ENCODE assay signal across 8 cellular contexts in genomic region chr1:84122780-84123382, GRCh38. TPM values are rescaled to one million over a fixed set of nuclear protein-coding genes. Genes with fewer than 3 reads are reported as not detected.
A peak's percentile ranks its signal among the peaks of the same experiment; 100 is the strongest.
DNase-seq lines count a peak whose midpoint lies in the region; ATAC-seq and TF ChIP-seq lines count a peak whose summit lies in the region.

No MANE protein-coding gene starts in this region.

- no peaks in the 10 kb centered on the region for H3K27me3 ChIP-seq in parathyroid adenoma (ENCODE audit: control insufficient read depth, insufficient read depth, low read length)

- H3K79me2 ChIP-seq in parathyroid adenoma: no peaks in the 10 kb centered on the region

- ATAC-seq in HG03060 (IDR thresholded peaks at IDR 0.05; ENCODE audit: low read depth, unreplicated experiment): peak; percentile 84
- ATAC-seq in activated CD8-positive, alpha-beta memory T cell treated with anti-CD3 and anti-CD28 coated beads, Interleukin-2, amount 10 ng/mL, durations not matched to agents 7 days and 5 days: peak; percentile 75

- no peaks in the 10 kb centered on the region for H3K9me3 Mint-ChIP-seq in activated CD8-positive, alpha-beta memory T cell treated with anti-CD3 and anti-CD28 coated beads, Interleukin-2, amount 10 ng/mL, durations not matched to agents 7 days and 5 days (ENCODE audit: low read depth)

- DNase-seq in activated CD8-positive, alpha-beta memory T cell treated with anti-CD3 and anti-CD28 coated beads for 1 hour (ENCODE audit: extremely low read depth in 1 of 2, low read depth in 1 of 2): peak; percentile 14 to 22
- no peak for DNase-seq in activated CD8-positive, alpha-beta memory T cell treated with anti-CD3 and anti-CD28 coated beads, Interleukin-2, amount 50 U/mL, for 48 hours
- DNase-seq in NCI-H524 (lab: John Stamatoyannopoulos, UW) (peak; percentile 1 to 53), fibroblast of mammary gland (ENCODE audit: low read depth) (peak; percentile 67), HuH-7 (ENCODE audit: low spot score) (no peak)
- peak; percentile 69 for DNase-seq in activated CD8-positive, alpha-beta memory T cell treated with anti-CD3 and anti-CD28 coated beads, Interleukin-2, amount 10 ng/mL, durations not matched to agents 7 days and 5 days

- no peak overlapping the region for H3K4me2 ChIP-seq in parathyroid adenoma (ENCODE audit: low read length)

- H3K27ac Mint-ChIP-seq in activated CD8-positive, alpha-beta memory T cell treated with anti-CD3 and anti-CD28 coated beads, Interleukin-2, amount 10 ng/mL, durations not matched to agents 7 days and 5 days: no peak overlapping the region

- H3K36me3 ChIP-seq in parathyroid adenoma (ENCODE audit: control insufficient read depth, insufficient read depth, low read length): no peaks in the 10 kb centered on the region

- H3K4me3 Mint-ChIP-seq in activated CD8-positive, alpha-beta memory T cell treated with anti-CD3 and anti-CD28 coated beads, Interleukin-2, amount 10 ng/mL, durations not matched to agents 7 days and 5 days: no peak overlapping the region

- no peaks in the 10 kb centered on the region for H3K4me1 Mint-ChIP-seq in activated CD8-positive, alpha-beta memory T cell treated with anti-CD3 and anti-CD28 coated beads, Interleukin-2, amount 10 ng/mL, durations not matched to agents 7 days and 5 days

- H3K9me3 ChIP-seq in parathyroid adenoma (ENCODE audit: control insufficient read depth, low read length): no peaks in the 10 kb centered on the region

- H3K9ac ChIP-seq in parathyroid adenoma: no peak overlapping the region

- no peaks in the 10 kb centered on the region for H3K27me3 Mint-ChIP-seq in activated CD8-positive, alpha-beta memory T cell treated with anti-CD3 and anti-CD28 coated beads, Interleukin-2, amount 10 ng/mL, durations not matched to agents 7 days and 5 days

- H3K27ac ChIP-seq in parathyroid adenoma: no peak overlapping the region

- no peaks in the 10 kb centered on the region for H3K4me1 ChIP-seq in parathyroid adenoma

- H3K36me3 Mint-ChIP-seq in activated CD8-positive, alpha-beta memory T cell treated with anti-CD3 and anti-CD28 coated beads, Interleukin-2, amount 10 ng/mL, durations not matched to agents 7 days and 5 days: no peaks in the 10 kb centered on the region

- TF ChIP-seq CTCF in fibroblast of mammary gland (conservative IDR thresholded peaks at IDR 0.05; ENCODE audit: control insufficient read depth, insufficient read depth, low read depth, low read length) (peak; percentile 80), parathyroid adenoma (IDR thresholded peaks at IDR 0.05) (peak; percentile 43)

- H3K4me3 ChIP-seq in fibroblast of mammary gland (ENCODE audit: control insufficient read depth, low read depth, low read length): no peak overlapping the region
- H3K4me3 ChIP-seq in parathyroid adenoma (ENCODE audit: low read depth, low read length): no peak overlapping the region

- no peak overlapping the region for H2AFZ ChIP-seq in parathyroid adenoma

- CTCF ChIA-PET in activated CD8-positive, alpha-beta memory T cell treated with anti-CD3 and anti-CD28 coated beads, Interleukin-2, amount 10 ng/mL, durations not matched to agents 7 days and 5 days (lab: Charles Lee): interaction anchor here (0.6 to 3.3 kb wide), 10 partner anchors 23 to 312 kb away, joined by 3 to 15 read pairs (median 4); no protein-coding TSS in a partner anchor

RNA-seq across cellular contexts. Expression of gene PRKACB, which starts 21.2 kb away (rescaled TPM):
- 10 to 100 TPM; 68.8 to 69.1 TPM for total RNA-seq in activated CD8-positive, alpha-beta memory T cell treated with anti-CD3 and anti-CD28 coated beads, Interleukin-2, amount 10 ng/mL, durations not matched to agents 7 days and 5 days

Comparison
In these comparisons a context has a peak if more than half of its experiments do, and no peak if none do; other contexts are left out.
1. DNase-seq: peak in activated CD8-positive, alpha-beta memory T cell treated with anti-CD3 and anti-CD28 coated beads for 1 hour (2 of 2), NCI-H524 (2 of 2), activated CD8-positive, alpha-beta memory T cell treated with anti-CD3 and anti-CD28 coated beads, Interleukin-2, amount 10 ng/mL, durations not matched to agents 7 days and 5 days (single experiment) and fibroblast of mammary gland (single experiment); none in activated CD8-positive, alpha-beta memory T cell treated with anti-CD3 and anti-CD28 coated beads, Interleukin-2, amount 50 U/mL, for 48 hours (single experiment) and HuH-7 (single experiment).